ENCODE assay signal across 20 cellular contexts in the genomic region with DNA sequence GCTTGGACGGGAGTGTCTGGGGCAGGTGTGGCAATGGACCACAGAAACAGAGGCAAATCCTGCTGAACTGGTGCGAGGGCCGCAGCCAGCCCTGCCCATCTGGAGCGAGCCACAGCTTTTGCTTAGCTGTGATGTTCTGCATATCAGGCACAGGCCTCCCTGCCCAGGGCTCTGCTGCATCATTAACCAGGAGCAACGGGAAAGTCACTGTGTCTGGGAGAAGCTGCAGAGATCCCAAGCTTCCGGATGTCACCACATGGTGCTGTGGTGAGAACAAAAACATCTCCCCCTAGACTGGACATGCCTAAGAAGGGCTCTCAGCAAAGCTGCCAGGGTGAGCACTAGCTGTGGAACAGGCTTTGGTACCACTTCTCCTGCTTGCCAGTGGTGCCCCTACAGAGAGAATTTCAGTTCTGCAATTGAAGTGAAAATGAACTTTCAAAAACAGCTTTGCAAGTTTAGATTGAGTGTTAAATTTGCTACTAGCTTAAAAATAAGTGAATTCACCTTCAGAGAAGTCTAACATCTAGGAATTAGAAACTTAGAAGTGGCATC.
DNase-seq lines count a peak whose midpoint lies in the region; ATAC-seq and TF ChIP-seq lines count a peak whose summit lies in the region.
"Had no signal": no experiment of that assay in that cellular context is flagged by ENCODE, and none has a peak within 500 bp of the region (broad histone marks: within the 10 kb centered on the region; RNA-seq: fewer than 3 reads in every experiment).

No MANE protein-coding gene starts in this region.

- TF ChIP-seq CTCF in PC-3 (conservative IDR thresholded peaks at IDR 0.05; ENCODE audit: low read depth, low read length), result no peak

- H3F3A ChIP-seq in PC-3 (ENCODE audit: low read length, unreplicated experiment), result no peaks in the 10 kb centered on the region

- H3K4me1 ChIP-seq in PC-3 (ENCODE audit: insufficient read depth, low read length), result no peaks in the 10 kb centered on the region
- H3K4me1 ChIP-seq: A549 had no signal

- CTCF ChIA-PET in PC-3 (lab: Charles Lee), result no interaction called here

- no TSS peak for BruUV-seq in PC-3 (replicated peaks; lab: Mats Ljungman, UMichigan)

- intact Hi-C loops in PC-3 (cut with micrococcal nuclease), result no loop called here

- no peaks in the 10 kb centered on the region for H3K9me3 ChIP-seq in PC-3 (ENCODE audit: low read length)
- H3K9me3 ChIP-seq: A549 had no signal

- H3K9me2 ChIP-seq in PC-3 (replicated peaks; ENCODE audit: low read length), result no peaks in the 10 kb centered on the region

- no peak overlapping the region for H2AFZ ChIP-seq in PC-3 (ENCODE audit: low read length)

- no peaks in the 10 kb centered on the region for H3K36me3 ChIP-seq in PC-3 (ENCODE audit: low read depth, low read length)
- H3K36me3 ChIP-seq: BLaER1 treated with 17β-estradiol and CSF1 and Interleukin-3, amounts not matched to agents 10 nM and 100 nM had no signal

- no peaks in the 10 kb centered on the region for H3K79me2 ChIP-seq in PC-3 (ENCODE audit: low read length)

- H3K27ac ChIP-seq in PC-3 (ENCODE audit: low read length), result no peak overlapping the region
- H3K27ac ChIP-seq: A549; BLaER1 treated with 17β-estradiol and CSF1 and Interleukin-3, amounts not matched to agents 10 nM and 100 nM had no signal

- DNase-seq in left kidney (ENCODE audit: low read depth, low spot score), result peak; percentile 43
- DNase-seq in PC-3, result no peak
- no peak for DNase-seq in NCI-H526 treated with DMSO at 0.1 percent for 48 hours (lab: John Stamatoyannopoulos, UW)
- DNase-seq: AML-193; CD4-positive, alpha-beta T cell; COR-L47; NCI-H1092; NCI-H1417 treated with DMSO at 0.1 percent for 48 hours; NCI-H1694 treated with DMSO at 0.1 percent for 48 hours; NCI-H2081; NCI-H2227 treated with DMSO at 0.1 percent for 48 hours; NCI-H69; Right ventricle myocardium superior had no signal

- H3K4me3 ChIP-seq in PC-3 (ENCODE audit: low read length), result no peak overlapping the region
- H3K4me3 ChIP-seq: A549; BLaER1 treated with 17β-estradiol and CSF1 and Interleukin-3, amounts not matched to agents 10 nM and 100 nM had no signal

- no peak overlapping the region for H3K4me2 ChIP-seq in PC-3 (ENCODE audit: low read length)
- H3K4me2 ChIP-seq: A549; BLaER1 treated with 17β-estradiol and CSF1 and Interleukin-3, amounts not matched to agents 10 nM and 100 nM had no signal

- no peaks in the 10 kb centered on the region for H4K20me1 ChIP-seq in PC-3 (ENCODE audit: low read length)
- H4K20me1 ChIP-seq: BLaER1 treated with 17β-estradiol and CSF1 and Interleukin-3, amounts not matched to agents 10 nM and 100 nM had no signal

- H3K9ac ChIP-seq in PC-3 (ENCODE audit: low read length), result no peak overlapping the region
- H3K9ac ChIP-seq: BLaER1 treated with 17β-estradiol and CSF1 and Interleukin-3, amounts not matched to agents 10 nM and 100 nM had no signal

- H3K27me3 ChIP-seq in PC-3 (ENCODE audit: low read length), result peaks cover 13% of the 10 kb centered on the region; the same call in 1 of the 2 replicates
- H3K27me3 ChIP-seq: BLaER1 treated with 17β-estradiol and CSF1 and Interleukin-3, amounts not matched to agents 10 nM and 100 nM had no signal

- POLR2A ChIA-PET in PC-3 (lab: Charles Lee; ENCODE audit: unreplicated experiment), result no interaction called here

- ATAC-seq in GM18867 (IDR thresholded peaks at IDR 0.05; ENCODE audit: unreplicated experiment) (peak; percentile 89), HG02798 (IDR thresholded peaks at IDR 0.05; ENCODE audit: poor library complexity, unreplicated experiment) (peak; percentile 57), HG02588 (IDR thresholded peaks at IDR 0.05; ENCODE audit: unreplicated experiment) (no peak), PC-3 (no peak), HG03175 (IDR thresholded peaks at IDR 0.05; ENCODE audit: unreplicated experiment) (no peak)
- ATAC-seq: A549, HCT116 had no signal

Comparison
In these comparisons a context has a peak if more than half of its experiments do, and no peak if none do; other contexts are left out.
1. ATAC-seq: peak in GM18867 (single experiment) and HG02798 (single experiment); none in HG02588 (single experiment), PC-3 (single experiment) and HG03175 (single experiment).